In the genomic region with DNA sequence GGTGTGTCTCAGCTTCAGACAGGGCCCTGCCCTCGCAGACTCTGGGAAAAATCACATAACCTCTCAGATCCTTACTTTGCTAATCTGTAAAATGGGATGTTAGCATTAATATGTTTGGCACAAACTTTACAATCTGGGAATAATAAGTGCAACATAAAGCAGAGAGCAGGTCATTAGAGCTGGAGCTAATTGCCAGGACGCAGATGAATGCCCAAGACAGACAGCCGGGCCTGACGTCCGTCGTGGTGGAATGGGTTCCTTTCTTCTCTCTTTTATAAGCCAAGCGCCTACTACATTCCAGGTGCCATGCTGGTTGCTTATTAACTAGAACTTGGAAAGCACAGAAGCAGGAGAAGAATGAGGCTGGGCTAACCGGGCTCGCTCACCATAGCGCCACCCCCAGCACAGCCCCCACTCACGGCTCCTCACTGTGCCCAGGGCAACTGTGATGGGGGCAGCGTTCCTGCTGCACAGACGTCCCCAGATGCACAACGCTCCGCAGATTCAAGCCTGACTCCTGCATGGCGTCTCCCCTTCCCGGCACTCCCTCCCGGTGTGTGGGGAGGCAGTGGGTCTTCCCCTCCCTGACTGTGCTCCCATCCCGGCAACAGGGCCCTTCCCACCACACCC, we compare ENCODE assay signal across 21 cellular contexts. TPM values are rescaled to one million over a fixed set of nuclear protein-coding genes. Genes with fewer than 3 reads are reported as not detected.
DNase-seq lines count a peak whose midpoint lies in the region; ATAC-seq and TF ChIP-seq lines count a peak whose summit lies in the region.
"Had no signal": no experiment of that assay in that cellular context is flagged by ENCODE, and none has a peak within 500 bp of the region (broad histone marks: within the 10 kb centered on the region; RNA-seq: fewer than 3 reads in every experiment).

No MANE protein-coding gene starts in this region.

- DNase-seq in H9 (no peak), colonic mucosa (peak; percentile 75), lower lobe of right lung (peak; percentile 63), stomach (peak; percentile 63), WERI-Rb-1 (no peak), NCI-H510A (lab: John Stamatoyannopoulos, UW) (no peak), Karpas-422 (no peak)
- DNase-seq: activated CD4-positive, alpha-beta memory T cell treated with anti-CD3 and anti-CD28 coated beads, Interleukin-2, amount 10 ng/mL, durations not matched to agents 7 days and 5 days; activated naive CD8-positive, alpha-beta T cell treated with anti-CD3 and anti-CD28 coated beads, Interleukin-2, amount 50 U/mL, for 24 hours; BE2C; caudate nucleus; effector memory CD4-positive, alpha-beta T cell; hippocampal formation; left ventricle myocardium inferior; NCI-H526 treated with DMSO at 0.1 percent for 48 hours; OCI-M1; sigmoid colon; SK-N-SH had no signal

- H3K9me3 ChIP-seq in H9 (ENCODE audit: control insufficient read depth, low read depth, low read length) (no peaks in the 10 kb centered on the region), colonic mucosa (no peaks in the 10 kb centered on the region), lower lobe of right lung (peaks cover 4% of the 10 kb centered on the region), stomach (peaks cover 5 to 10% (median 7%) of the 10 kb centered on the region in 4 donors), WERI-Rb-1 (ENCODE audit: severe bottlenecking) (peaks cover 3% of the 10 kb centered on the region), Karpas-422 (ENCODE audit: low read length) (peaks cover 5% of the 10 kb centered on the region)
- H3K9me3 ChIP-seq: BE2C, neutrophil, sigmoid colon, SK-N-SH, suprapubic skin had no signal

- WGBS in H9 (ENCODE audit: extremely low coverage, insufficient read length, low lambda C conversion rate): no CpG with 5 or more reads among the region's 19 CpGs
- 33 to 64% (median 34%) methylated on average over 14 to 19 of the region's 19 CpGs for WGBS in stomach, 5 donors

- no peak overlapping the region for H4K8ac ChIP-seq in H9 (replicated peaks; ENCODE audit: insufficient read length, low read depth, low read length)

- no peak overlapping the region for H2BK15ac ChIP-seq in H9 (ENCODE audit: low read depth, low read length)

- no peak overlapping the region for H2BK120ac ChIP-seq in H9 (ENCODE audit: low read depth, low read length, poor library complexity, severe bottlenecking)

- H3K14ac ChIP-seq in H9 (ENCODE audit: insufficient read depth, low read length): no peak overlapping the region

- no peaks in the 10 kb centered on the region for H3K9me2 ChIP-seq in Karpas-422 (replicated peaks; ENCODE audit: insufficient read depth, low read length)
- H3K9me2 ChIP-seq: SK-N-SH had no signal

- H3K79me1 ChIP-seq in H9 (ENCODE audit: insufficient read depth, low read depth, low read length, poor library complexity, severe bottlenecking): no peaks in the 10 kb centered on the region

- H3K36me3 Mint-ChIP-seq in H9 (ENCODE audit: insufficient read depth in 1 of 3, low read depth in 3 of 3): peaks cover 14 to 43% (median 28%) of the 10 kb centered on the region in 3 experiments

- peak; percentile 32 to 37 for ATAC-seq in lower lobe of right lung
- ATAC-seq: activated naive CD8-positive, alpha-beta T cell treated with anti-CD3 and anti-CD28 coated beads, Interleukin-2, amount 50 U/mL, for 24 hours had no signal

- no peak overlapping the region for H4K5ac ChIP-seq in H9 (ENCODE audit: insufficient read length, low read depth, low read length)

- H3K27me3 ChIP-seq in H9 (ENCODE audit: insufficient read depth, low read length) (no peaks in the 10 kb centered on the region), colonic mucosa (no peaks in the 10 kb centered on the region), lower lobe of right lung (ENCODE audit: low read depth) (peaks cover 4% of the 10 kb centered on the region), stomach (peaks cover 0 to 6% (median 0%) of the 10 kb centered on the region in 3 donors), WERI-Rb-1 (ENCODE audit: insufficient read depth, low read depth, severe bottlenecking) (no peaks in the 10 kb centered on the region), Karpas-422 (ENCODE audit: low read length) (no peaks in the 10 kb centered on the region)
- H3K27me3 ChIP-seq: BE2C, sigmoid colon had no signal

- no peak overlapping the region for H3K56ac ChIP-seq in H9 (ENCODE audit: insufficient read length, low read depth, low read length)

- H4K91ac ChIP-seq in H9 (ENCODE audit: insufficient read length, low read depth, low read length): no peak overlapping the region

- H3K27ac Mint-ChIP-seq in H9: peak overlapping the region in 2 of 3 experiments; percentile 81 to 83; a peak in 5 of 7 replicates
- H3K27ac Mint-ChIP-seq: activated CD4-positive, alpha-beta memory T cell treated with anti-CD3 and anti-CD28 coated beads, Interleukin-2, amount 10 ng/mL, durations not matched to agents 7 days and 5 days; activated naive CD8-positive, alpha-beta T cell treated with anti-CD3 and anti-CD28 coated beads, Interleukin-2, amount 50 U/mL, for 24 hours; activated T-helper 1 cell treated with anti-CD3 and anti-CD28 coated beads, Interleukin-12 subunit alpha, Interleukin-12 subunit beta, Interleukin-2, Interleukin-4 antibody, amounts not matched to agents 30 ng/mL and 10 ng/mL and 1 ng/mL, durations not matched to agents 14 hours and 24 hours and 36 hours had no signal

- H3K4me3 Mint-ChIP-seq in H9: peak overlapping the region in 1 of 2 experiments; percentile 53; a peak in 1 of 5 replicates
- H3K4me3 Mint-ChIP-seq: activated CD4-positive, alpha-beta memory T cell treated with anti-CD3 and anti-CD28 coated beads, Interleukin-2, amount 10 ng/mL, durations not matched to agents 7 days and 5 days; activated naive CD8-positive, alpha-beta T cell treated with anti-CD3 and anti-CD28 coated beads, Interleukin-2, amount 50 U/mL, for 24 hours; activated T-helper 1 cell treated with anti-CD3 and anti-CD28 coated beads, Interleukin-12 subunit alpha, Interleukin-12 subunit beta, Interleukin-2, Interleukin-4 antibody, amounts not matched to agents 30 ng/mL and 10 ng/mL and 1 ng/mL, durations not matched to agents 14 hours and 24 hours and 36 hours had no signal

- no peak overlapping the region for H2BK12ac ChIP-seq in H9 (ENCODE audit: insufficient read length, low read depth, low read length)

- TF ChIP-seq POLR2A in stomach (IDR thresholded peaks at IDR 0.05): no peak

- TF ChIP-seq EP300 in stomach (IDR thresholded peaks at IDR 0.05): no peak

- peaks cover 6% of the 10 kb centered on the region; the same call in 1 of the 2 replicates for H3K4me1 ChIP-seq in H9 (ENCODE audit: insufficient read depth, low read length)
- peaks cover 14% of the 10 kb centered on the region for H3K4me1 ChIP-seq in colonic mucosa
- H3K4me1 ChIP-seq in lower lobe of right lung: peaks cover 22% of the 10 kb centered on the region
- peaks cover 42 to 56% (median 48%) of the 10 kb centered on the region in 4 donors for H3K4me1 ChIP-seq in stomach
- H3K4me1 ChIP-seq in Karpas-422 (ENCODE audit: low read length): no peaks in the 10 kb centered on the region
- H3K4me1 ChIP-seq: BE2C, sigmoid colon had no signal

- H2AFZ ChIP-seq in H9 (ENCODE audit: low read length) (no peak overlapping the region), Karpas-422 (ENCODE audit: low read length) (no peak overlapping the region)

- peaks cover 42 to 47% of the 10 kb centered on the region in 2 experiments for H3K4me1 Mint-ChIP-seq in H9

- no peak overlapping the region for H3K18ac ChIP-seq in H9 (ENCODE audit: insufficient read length, low read depth, low read length)

- H3K23me2 ChIP-seq in H9 (ENCODE audit: insufficient read length, low read depth, low read length, poor library complexity, severe bottlenecking): peaks cover 4% of the 10 kb centered on the region

- H3K36me3 ChIP-seq in colonic mucosa: no peaks in the 10 kb centered on the region
- peaks cover 6% of the 10 kb centered on the region for H3K36me3 ChIP-seq in lower lobe of right lung
- H3K36me3 ChIP-seq in stomach: peaks cover 0 to 3% (median 0%) of the 10 kb centered on the region in 4 donors
- no peaks in the 10 kb centered on the region for H3K36me3 ChIP-seq in WERI-Rb-1
- no peaks in the 10 kb centered on the region for H3K36me3 ChIP-seq in Karpas-422 (ENCODE audit: insufficient read depth, low read length)
- H3K36me3 ChIP-seq: BE2C, left ventricle myocardium inferior, neutrophil, sigmoid colon had no signal

- intact Hi-C loops in colonic mucosa (cut with DNase I) (no loop called here), lower lobe of right lung (cut with DNase I) (no loop called here), stomach (cut with DNase I; ENCODE audit: low total_unique reads) (no loop called here)

- H3K27ac ChIP-seq in H9 (ENCODE audit: insufficient read length, low read depth, low read length) (no peak overlapping the region), colonic mucosa (peak overlapping the region; percentile 53), lower lobe of right lung (peak overlapping the region; percentile 83), stomach (peak overlapping the region; percentile 79 to 88 (median 84)), WERI-Rb-1 (no peak overlapping the region), Karpas-422 (ENCODE audit: low read length) (no peak overlapping the region)
- H3K27ac ChIP-seq: left ventricle myocardium inferior, neutrophil, sigmoid colon, suprapubic skin had no signal

- peaks cover 2% of the 10 kb centered on the region for H4K20me1 ChIP-seq in H9 (ENCODE audit: control insufficient read depth, insufficient read depth, insufficient read length)
- H4K20me1 ChIP-seq in Karpas-422 (ENCODE audit: insufficient read depth, low read depth, low read length): no peaks in the 10 kb centered on the region

- no peak overlapping the region for H2BK20ac ChIP-seq in H9 (ENCODE audit: low read depth, low read length, poor library complexity, severe bottlenecking)

- no peaks in the 10 kb centered on the region for H3K27me3 Mint-ChIP-seq in H9 (ENCODE audit: low read depth)

- H3K79me2 ChIP-seq in H9 (ENCODE audit: insufficient read depth, low read length): no peaks in the 10 kb centered on the region
- no peaks in the 10 kb centered on the region for H3K79me2 ChIP-seq in Karpas-422 (ENCODE audit: low read length)

- TF ChIP-seq CTCF in H9 (conservative IDR thresholded peaks at IDR 0.05) (no peak), colonic mucosa (IDR thresholded peaks at IDR 0.05) (no peak), lower lobe of right lung (IDR thresholded peaks at IDR 0.05) (no peak), stomach (IDR thresholded peaks at IDR 0.05) (no peak), WERI-Rb-1 (IDR thresholded peaks at IDR 0.05; ENCODE audit: low read depth, low read length) (no peak)

- peak overlapping the region; percentile 9 for H3K4me3 ChIP-seq in colonic mucosa
- no peak overlapping the region for H3K4me3 ChIP-seq in lower lobe of right lung
- H3K4me3 ChIP-seq in stomach: peak overlapping the region in 2 of 4 donors; percentile 8 to 18
- H3K4me3 ChIP-seq in WERI-Rb-1 (ENCODE audit: low read depth, low read length): no peak overlapping the region
- no peak overlapping the region for H3K4me3 ChIP-seq in Karpas-422 (ENCODE audit: low read length)
- H3K4me3 ChIP-seq: left ventricle myocardium inferior, sigmoid colon, suprapubic skin had no signal

- peaks cover 5 to 7% of the 10 kb centered on the region in 2 experiments; a peak in 2 of 5 replicates for H3K9me3 Mint-ChIP-seq in H9

- H3T11ph ChIP-seq in H9 (ENCODE audit: low read length): no peak overlapping the region

- no peak overlapping the region for H3K23ac ChIP-seq in H9 (ENCODE audit: insufficient read length, low read depth, low read length)

- no peak overlapping the region for H2BK5ac ChIP-seq in H9 (ENCODE audit: insufficient read length, low read length)

- H3K4ac ChIP-seq in H9 (ENCODE audit: low read depth, low read length): no peak overlapping the region

- H2AK5ac ChIP-seq in H9 (ENCODE audit: insufficient read length, low read length): no peak overlapping the region

- H3K9ac ChIP-seq in H9 (ENCODE audit: extremely low read depth, insufficient read length, low read length) (no peak overlapping the region), colonic mucosa (ENCODE audit: low read depth in 2 of 2, low read length in 2 of 2) (peak overlapping the region in 1 of 2 donors; percentile 17), Karpas-422 (ENCODE audit: low read length) (no peak overlapping the region)
- H3K9ac ChIP-seq: SK-N-SH had no signal

- H3K4me2 ChIP-seq in H9 (ENCODE audit: insufficient read depth, insufficient read length, low read length) (no peak overlapping the region), Karpas-422 (ENCODE audit: low read depth, low read length, poor library complexity, severe bottlenecking) (no peak overlapping the region)
- H3K4me2 ChIP-seq: SK-N-SH had no signal

RNA-seq across cellular contexts. Expression of gene TRMU, which starts 43.9 kb away (rescaled TPM):
- total RNA-seq in H9 (2021) (82.5 and 86.3 TPM in 2 replicates), colonic mucosa (10 to 100 TPM; 25.2 to 71.8 TPM), lower lobe of right lung (33.5 TPM), stomach (100 to 1,000 TPM in 1 of 5 donors, 10 to 100 TPM in 4; 47.9 to 114 (median 68.8) TPM)
- 10 to 100 TPM; 23.8 to 30.0 (median 28.0) TPM for polyA plus RNA-seq in stomach
- total RNA-seq in Karpas-422 (2014; rRNA removed; shearing (Covaris generic); ENCODE audit: low replicate concordance): 48.4 and 61.0 TPM in 2 replicates

Comparison
In these comparisons a context has a peak if more than half of its experiments do, and no peak if none do; other contexts are left out.
1. DNase-seq: peak in colonic mucosa (single experiment), lower lobe of right lung (single experiment) and stomach (single experiment); none in H9 (single experiment), WERI-Rb-1 (single experiment), NCI-H510A (single experiment) and Karpas-422 (single experiment).
2. H3K27ac ChIP-seq: peak in colonic mucosa (single experiment), lower lobe of right lung (single experiment) and stomach (5 of 5); none in H9 (single experiment), WERI-Rb-1 (single experiment) and Karpas-422 (single experiment).